9 cellular contexts compared by ENCODE assay signal in genomic region chr1:27403065-27403726, GRCh38. TPM values are rescaled to one million over a fixed set of nuclear protein-coding genes. Genes with fewer than 3 reads are reported as not detected.
DNase-seq lines count a peak whose midpoint lies in the region; ATAC-seq and TF ChIP-seq lines count a peak whose summit lies in the region.
"Had no signal": no experiment of that assay in that cellular context is flagged by ENCODE, and none has a peak within 500 bp of the region (broad histone marks: within the 10 kb centered on the region; RNA-seq: fewer than 3 reads in every experiment).

No MANE protein-coding gene starts in this region.

- H3K27me3 Mint-ChIP-seq in CD8-positive, alpha-beta T cell (ENCODE audit: low read depth): no peaks in the 10 kb centered on the region

- H3K4me3 ChIP-seq in CD8-positive, alpha-beta T cell (ENCODE audit: low read depth, low read length): no peak overlapping the region
- H3K4me3 ChIP-seq in iPS-20b (ENCODE audit: low read length) (no peak overlapping the region), skin epidermis (no peak overlapping the region)

- H3K4me3 Mint-ChIP-seq in CD8-positive, alpha-beta T cell: peak overlapping the region; percentile 55

- H3K9me3 ChIP-seq in CD8-positive, alpha-beta T cell (ENCODE audit: low read length): no peaks in the 10 kb centered on the region
- no peaks in the 10 kb centered on the region for H3K9me3 ChIP-seq in iPS-20b (ENCODE audit: insufficient read depth, low read depth, low read length)

- peaks cover 32% of the 10 kb centered on the region for H3K4me1 Mint-ChIP-seq in CD8-positive, alpha-beta T cell (ENCODE audit: low read depth)

- H3K27ac Mint-ChIP-seq in CD8-positive, alpha-beta T cell: peak overlapping the region; percentile 91

- peak; percentile 39 for TF ChIP-seq CTCF in CD8-positive, alpha-beta T cell (IDR thresholded peaks at IDR 0.05)

- peaks cover 24% of the 10 kb centered on the region for H3K36me3 Mint-ChIP-seq in CD8-positive, alpha-beta T cell

- H3K4me1 ChIP-seq in CD8-positive, alpha-beta T cell (ENCODE audit: insufficient read depth, low read length): peaks cover 19% of the 10 kb centered on the region
- H3K4me1 ChIP-seq in iPS-20b (ENCODE audit: insufficient read depth, low read length): peaks cover 29% of the 10 kb centered on the region; the same call in 1 of the 2 replicates

- CTCF ChIA-PET in CD8-positive, alpha-beta T cell (lab: Charles Lee): interaction anchor here (0.7 to 13.2 kb wide), 20 partner anchors 10 to 262 kb away, joined by 3 to 406 read pairs (median 5); partner anchors contain the start of gene AHDC1

- peak in 3 of 7 experiments; percentile 34 to 63 (median 49) for DNase-seq in CD8-positive, alpha-beta T cell
- DNase-seq in NCI-H1092 treated with DMSO at 0.1 percent for 48 hours (lab: John Stamatoyannopoulos, UW) (no peak), HuH-7.5 (ENCODE audit: low spot score) (no peak)

- no peaks in the 10 kb centered on the region for H3K9me3 Mint-ChIP-seq in CD8-positive, alpha-beta T cell

- POLR2A ChIA-PET in CD8-positive, alpha-beta T cell (lab: Charles Lee): interaction anchor here (0.7 to 1.2 kb wide), 2 partner anchors 86 to 260 kb away, joined by 3 to 4 read pairs; partner anchors contain the start of gene WASF2

- peak overlapping the region; percentile 21; the same call in 1 of the 2 replicates for H3K9ac ChIP-seq in iPS-20b (ENCODE audit: low read depth, low read length)

- H3K27me3 ChIP-seq in CD8-positive, alpha-beta T cell (ENCODE audit: insufficient read depth, low read length): no peaks in the 10 kb centered on the region
- H3K27me3 ChIP-seq in iPS-20b (ENCODE audit: insufficient read depth, low read length): no peaks in the 10 kb centered on the region

- intact Hi-C loops in CD8-positive, alpha-beta T cell (cut with DNase I, micrococcal nuclease): loop anchor here (1.0 to 2.0 kb wide), 3 partner anchors 86 to 203 kb away; no protein-coding TSS in a partner anchor

- H3K36me3 ChIP-seq in CD8-positive, alpha-beta T cell (ENCODE audit: insufficient read depth, low read length): peaks cover 19% of the 10 kb centered on the region
- peaks cover 14% of the 10 kb centered on the region for H3K36me3 ChIP-seq in iPS-20b (ENCODE audit: insufficient read depth, low read depth, low read length)

- H3K27ac ChIP-seq in CD8-positive, alpha-beta T cell (ENCODE audit: low read depth, low read length): peak overlapping the region; percentile 35
- H3K27ac ChIP-seq in angular gyrus (ENCODE audit: low read depth, low read length) (peak overlapping the region; percentile 63), iPS-20b (ENCODE audit: low read length) (peak overlapping the region; percentile 37), skin epidermis (peak overlapping the region; percentile 14 to 81 (median 73))

- ATAC-seq in CD8-positive, alpha-beta T cell: peak; percentile 75
- ATAC-seq in HG03196 (IDR thresholded peaks at IDR 0.05; ENCODE audit: unreplicated experiment): peak; percentile 37
- no peak for ATAC-seq in GM18517 (IDR thresholded peaks at IDR 0.05; ENCODE audit: unreplicated experiment)

RNA-seq across cellular contexts. Expression of gene GPR3, which starts 10.8 kb away (rescaled TPM):
- total RNA-seq in CD8-positive, alpha-beta T cell: 1 to 10 TPM in 1 of 2 experiments, not detected in 1; 1.1 TPM

RNA-seq across cellular contexts. Expression of gene CD164L2, which starts 20.1 kb away (rescaled TPM):
- total RNA-seq in CD8-positive, alpha-beta T cell: not detected
- total RNA-seq: HT1080 had no signal

RNA-seq across cellular contexts. Expression of gene FCN3, which starts 28.6 kb away (rescaled TPM):
- total RNA-seq in CD8-positive, alpha-beta T cell: not detected
- total RNA-seq: HT1080 had no signal

RNA-seq across cellular contexts. Expression of gene MAP3K6, which starts 36.4 kb away (rescaled TPM):
- total RNA-seq in CD8-positive, alpha-beta T cell: 10 to 100 TPM; 17.5 to 19.9 TPM
